In genomic region chr16:67807148-67807682, GRCh38 we compare ENCODE assay signal across 1 cellular context.
A peak's percentile ranks its signal among the peaks of the same experiment; 100 is the strongest.
TF ChIP-seq lines count a peak whose summit lies in the region.

No MANE protein-coding gene starts in this region.

TF ChIP-seq in H1, 55 proteins besides CTCF, POLR2A, EP300 and RAD21:
- TF ChIP-seq SUZ12 (IDR thresholded peaks at IDR 0.05; ENCODE audit: low read length) (no peak), POU5F1 (IDR thresholded peaks at IDR 0.05; ENCODE audit: low read depth, low read length) (no peak), EGR1 (IDR thresholded peaks at IDR 0.05; ENCODE audit: borderline replicate concordance, low read depth, low read length) (no peak), SIN3A (conservative IDR thresholded peaks at IDR 0.05 in 1 of 2, IDR thresholded peaks at IDR 0.05 in 1 of 2; ENCODE audit: low read depth in 1 of 2, low read length in 2 of 2) (no peak), POLR2AphosphoS5 (IDR thresholded peaks at IDR 0.05; ENCODE audit: low read depth, low read length) (no peak), MAX (IDR thresholded peaks at IDR 0.05) (no peak), KDM4A (IDR thresholded peaks at IDR 0.05; ENCODE audit: low read depth, low read length, severe bottlenecking) (peak; percentile 51), SP1 (IDR thresholded peaks at IDR 0.05; ENCODE audit: low read depth, low read length) (no peak), TAF1 (IDR thresholded peaks at IDR 0.05; ENCODE audit: low read depth, low read length) (no peak), RXRA (IDR thresholded peaks at IDR 0.05; ENCODE audit: insufficient read depth, low read depth, low read length) (no peak), CTBP2 (IDR thresholded peaks at IDR 0.05; ENCODE audit: borderline replicate concordance, insufficient read depth, insufficient read length, low read length) (no peak), CHD7 (IDR thresholded peaks at IDR 0.05; ENCODE audit: insufficient replicate concordance, low read length) (no peak), ATF3 (IDR thresholded peaks at IDR 0.05; ENCODE audit: insufficient read depth, low read depth, low read length) (no peak), CREB1 (IDR thresholded peaks at IDR 0.05) (no peak), USF2 (IDR thresholded peaks at IDR 0.05; ENCODE audit: low read length) (no peak), FOSL1 (IDR thresholded peaks at IDR 0.05; ENCODE audit: insufficient read depth, low read depth, low read length) (no peak), SAP30 (IDR thresholded peaks at IDR 0.05; ENCODE audit: insufficient read depth, insufficient replicate concordance, low read length) (peak; percentile 90), HDAC2 (IDR thresholded peaks at IDR 0.05; ENCODE audit: borderline replicate concordance in 1 of 2, low read depth in 2 of 2, low read length in 2 of 2) (peak in 1 of 2 experiments; percentile 88; a peak in 1 of 4 replicates), RFX5 (IDR thresholded peaks at IDR 0.05; ENCODE audit: borderline replicate concordance, low read depth, low read length) (no peak), TBP (IDR thresholded peaks at IDR 0.05; ENCODE audit: low read depth, low read length) (no peak), ASH2L (IDR thresholded peaks at IDR 0.05; ENCODE audit: low read length) (no peak)
